ENCODE assay signal across 26 cellular contexts in genomic region chrX:46935295-46935694, GRCh38.
"Had no signal": no experiment of that assay in that cellular context is flagged by ENCODE, and none has a peak within 500 bp of the region (broad histone marks: within the 10 kb centered on the region; RNA-seq: fewer than 3 reads in every experiment).

No MANE protein-coding gene starts in this region.

- DNase-seq: effector CD8-positive, alpha-beta T cell; endodermal cell; foreskin fibroblast; gastrocnemius medialis; head of caudate nucleus; left lung; mesendoderm; midbrain; naive thymus-derived CD4-positive, alpha-beta T cell; ovary; posterior cingulate gyrus; psoas muscle; right cardiac atrium; spleen; stimulated activated CD4-positive, alpha-beta T cell treated with anti-CD3 and anti-CD28 coated beads, Interleukin-4, amount 100 ng/mL, for 4 hours; stimulated activated naive CD4-positive, alpha-beta T cell; stimulated activated naive CD8-positive, alpha-beta T cell treated with anti-CD3 and anti-CD28 coated beads, Interleukin-15, amount 100 ng/mL, for 72 hours; transverse colon had no signal

- H3K27me3 ChIP-seq: gastrocnemius medialis, left lung, neural progenitor cell, ovary, spleen, suprapubic skin, transverse colon, vagina had no signal

- ATAC-seq: esophagus mucosa; gastrocnemius medialis; left lung; naive thymus-derived CD4-positive, alpha-beta T cell; psoas muscle; right cardiac atrium; stimulated activated naive CD8-positive, alpha-beta T cell treated with anti-CD3 and anti-CD28 coated beads, Interleukin-15, amount 100 ng/mL, for 72 hours had no signal

- H3K4me1 ChIP-seq: gastrocnemius medialis, left lung, neural progenitor cell, psoas muscle, spleen, suprapubic skin, transverse colon, vagina had no signal

- H2AFZ ChIP-seq: neural progenitor cell had no signal

- H3K9me3 Mint-ChIP-seq: stimulated activated naive CD8-positive, alpha-beta T cell treated with anti-CD3 and anti-CD28 coated beads, Interleukin-15, amount 100 ng/mL, for 72 hours had no signal

- H3K36me3 Mint-ChIP-seq: naive thymus-derived CD4-positive, alpha-beta T cell had no signal

- H3K4me3 ChIP-seq: gastrocnemius medialis, left lung, neural progenitor cell, ovary, psoas muscle, skin epidermis, spleen, suprapubic skin, transverse colon, vagina had no signal

- H3K27ac Mint-ChIP-seq: dendritic cell treated with granulocyte-macrophage colony-stimulating factor and Interleukin-4, amounts not matched to agents 40 ng/mL and 50 ng/mL, for 4 days; endodermal cell; naive thymus-derived CD4-positive, alpha-beta T cell; neural progenitor cell; stimulated activated naive CD8-positive, alpha-beta T cell treated with anti-CD3 and anti-CD28 coated beads, Interleukin-15, amount 100 ng/mL, for 72 hours had no signal

- H3K9ac ChIP-seq: neural progenitor cell had no signal

- H3K36me3 ChIP-seq: gastrocnemius medialis, left lung, neural progenitor cell, ovary, spleen, suprapubic skin, transverse colon, vagina had no signal

- H3K4me1 Mint-ChIP-seq: endodermal cell; naive thymus-derived CD4-positive, alpha-beta T cell; nephron; stimulated activated naive CD8-positive, alpha-beta T cell treated with anti-CD3 and anti-CD28 coated beads, Interleukin-15, amount 100 ng/mL, for 72 hours had no signal

- H3K4me3 Mint-ChIP-seq: dendritic cell treated with granulocyte-macrophage colony-stimulating factor and Interleukin-4, amounts not matched to agents 40 ng/mL and 50 ng/mL, for 4 days; endodermal cell; naive thymus-derived CD4-positive, alpha-beta T cell; nephron; neural progenitor cell; stimulated activated naive CD8-positive, alpha-beta T cell treated with anti-CD3 and anti-CD28 coated beads, Interleukin-15, amount 100 ng/mL, for 72 hours had no signal

- H3K9me3 ChIP-seq: gastrocnemius medialis, ovary, psoas muscle, suprapubic skin, transverse colon, vagina had no signal

- H3K27ac ChIP-seq: epithelial cell of prostate, gastrocnemius medialis, left lung, neural progenitor cell, ovary, psoas muscle, skin epidermis, spleen, suprapubic skin, transverse colon, vagina had no signal

- H3K27me3 Mint-ChIP-seq: dendritic cell treated with granulocyte-macrophage colony-stimulating factor and Interleukin-4, amounts not matched to agents 40 ng/mL and 50 ng/mL, for 4 days; stimulated activated naive CD8-positive, alpha-beta T cell treated with anti-CD3 and anti-CD28 coated beads, Interleukin-15, amount 100 ng/mL, for 72 hours had no signal

- H3K4me2 ChIP-seq: neural progenitor cell had no signal
